In the genomic region with DNA sequence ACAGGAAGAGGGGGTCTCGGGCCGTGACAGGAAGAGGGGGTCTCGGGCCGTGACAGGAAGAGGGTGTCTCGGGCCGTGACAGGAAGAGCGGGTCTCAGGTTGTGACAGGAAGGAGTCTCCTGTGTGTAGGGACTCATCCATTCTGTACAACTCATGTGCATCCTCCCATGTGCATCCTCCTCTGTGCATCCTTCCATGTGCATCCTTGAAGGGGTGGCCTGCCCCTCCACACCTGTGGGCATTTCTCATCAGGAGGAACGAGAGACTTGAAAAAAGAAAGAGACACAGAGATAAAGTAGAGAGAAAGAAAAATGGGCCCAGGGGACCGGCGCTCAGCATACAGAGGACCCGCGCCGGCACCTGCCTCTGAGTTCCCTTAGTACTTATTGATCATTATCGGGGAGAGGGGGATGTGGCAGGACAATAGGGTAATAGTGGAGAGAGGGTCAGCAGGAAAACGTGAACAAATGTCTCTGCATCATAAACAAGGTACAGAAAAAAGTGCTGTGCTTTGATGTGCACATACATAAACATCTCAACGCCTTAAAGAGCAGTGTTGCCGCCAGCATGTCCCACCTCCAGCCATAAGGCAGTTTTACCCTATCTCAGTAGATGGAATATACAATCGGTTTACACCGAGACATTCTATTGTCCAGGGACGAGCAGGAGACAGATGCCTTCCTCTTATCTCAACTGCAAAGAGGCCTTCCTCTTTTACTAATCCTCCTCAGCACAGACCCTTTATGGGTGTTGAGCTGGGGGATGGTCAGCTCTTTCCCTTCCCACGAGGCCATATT, we compare ENCODE assay signal across 8 cellular contexts. TPM values are rescaled to one million over a fixed set of nuclear protein-coding genes. Genes with fewer than 3 reads are reported as not detected.
DNase-seq lines count a peak whose midpoint lies in the region; ATAC-seq and TF ChIP-seq lines count a peak whose summit lies in the region.
"Not testable (repeated sequence)": the region's sequence is repeated elsewhere in the genome, so short reads cannot be mapped to it uniquely, and the experiment has no call there.

No MANE protein-coding gene starts in this region.

- H3K27me3 Mint-ChIP-seq in CD14-positive monocyte (ENCODE audit: low read depth in 3 of 3); T-helper 2 cell treated with Interferon-gamma antibody and Interleukin-4, amounts not matched to agents 5 μg/mL and 100 μg/mL, for 36 hours (ENCODE audit: low read depth); endodermal cell (ENCODE audit: insufficient read depth): not testable (repeated sequence)
- H3K27me3 Mint-ChIP-seq in nephron progenitor cell (ENCODE audit: low read depth, poor library complexity): peaks cover 11% of the 10 kb centered on the region

- H3K9me3 Mint-ChIP-seq in CD14-positive monocyte; T-helper 2 cell treated with Interferon-gamma antibody and Interleukin-4, amounts not matched to agents 5 μg/mL and 100 μg/mL, for 36 hours: not testable (repeated sequence)
- peaks cover 8 to 12% of the 10 kb centered on the region in 2 donors for H3K9me3 Mint-ChIP-seq in activated naive CD4-positive, alpha-beta T cell treated with anti-CD3 and anti-CD28 coated beads, Interleukin-2, amount 50 U/mL, for 72 hours
- H3K9me3 Mint-ChIP-seq in endodermal cell: peaks cover 16% of the 10 kb centered on the region
- H3K9me3 Mint-ChIP-seq in nephron progenitor cell: peaks cover 22% of the 10 kb centered on the region

- not testable (repeated sequence) for ATAC-seq in activated naive CD4-positive, alpha-beta T cell treated with anti-CD3 and anti-CD28 coated beads, Interleukin-2, amount 50 U/mL, for 72 hours; upper lobe of right lung

- not testable (repeated sequence) for TF ChIP-seq CTCF in CD14-positive monocyte (IDR thresholded peaks at IDR 0.05); endodermal cell (conservative IDR thresholded peaks at IDR 0.05); nephron progenitor cell (IDR thresholded peaks at IDR 0.05); upper lobe of right lung (IDR thresholded peaks at IDR 0.05)

- not testable (repeated sequence) for H3K36me3 ChIP-seq in endodermal cell (ENCODE audit: control insufficient read depth, insufficient read depth, low read length); upper lobe of right lung

- H3K4me1 ChIP-seq in endodermal cell (ENCODE audit: control insufficient read depth, insufficient read depth, low read length); upper lobe of right lung: not testable (repeated sequence)

- DNase-seq in CD14-positive monocyte (ENCODE audit: low spot score); Jurkat, Clone E6-1 (ENCODE audit: low read depth, low spot score); T-helper 2 cell treated with Interferon-gamma antibody and Interleukin-4, amounts not matched to agents 5 μg/mL and 100 μg/mL, for 36 hours (ENCODE audit: low spot score); activated naive CD4-positive, alpha-beta T cell treated with anti-CD3 and anti-CD28 coated beads, Interleukin-2, amount 50 U/mL, for 72 hours (ENCODE audit: low spot score in 2 of 2); nephron progenitor cell: not testable (repeated sequence)
- peak; percentile 58 for DNase-seq in activated CD8-positive, alpha-beta memory T cell treated with anti-CD3 and anti-CD28 coated beads, Interleukin-2, amount 50 U/mL, for 48 hours
- DNase-seq in endodermal cell (peak; percentile 23), upper lobe of right lung (peak; percentile 37)

- H3K36me3 Mint-ChIP-seq in CD14-positive monocyte; T-helper 2 cell treated with Interferon-gamma antibody and Interleukin-4, amounts not matched to agents 5 μg/mL and 100 μg/mL, for 36 hours (ENCODE audit: low read depth); endodermal cell (ENCODE audit: low read depth); nephron progenitor cell (ENCODE audit: low read depth): not testable (repeated sequence)
- H3K36me3 Mint-ChIP-seq in activated naive CD4-positive, alpha-beta T cell treated with anti-CD3 and anti-CD28 coated beads, Interleukin-2, amount 50 U/mL, for 72 hours: peaks cover 0 to 13% of the 10 kb centered on the region in 2 donors

- H3K9me3 ChIP-seq in endodermal cell (ENCODE audit: control insufficient read depth, low read length): peaks cover 14% of the 10 kb centered on the region
- H3K9me3 ChIP-seq in upper lobe of right lung: not testable (repeated sequence)

- not testable (repeated sequence) for H3K4me1 Mint-ChIP-seq in CD14-positive monocyte; T-helper 2 cell treated with Interferon-gamma antibody and Interleukin-4, amounts not matched to agents 5 μg/mL and 100 μg/mL, for 36 hours (ENCODE audit: low read depth); nephron progenitor cell
- H3K4me1 Mint-ChIP-seq in endodermal cell: peaks cover 15% of the 10 kb centered on the region

- H3K9ac ChIP-seq in endodermal cell (ENCODE audit: extremely low read depth, low read length, poor library complexity, severe bottlenecking): not testable (repeated sequence)

- WGBS in endodermal cell (ENCODE audit: insufficient coverage in 1 of 2, insufficient read length in 1 of 2), 2 experiments: 78 to 90% methylated on average over 9 to 15 of the region's 21 CpGs

- H3K27ac ChIP-seq in endodermal cell (ENCODE audit: low read depth, low read length); upper lobe of right lung: not testable (repeated sequence)

- peak overlapping the region; percentile 57 to 89 for H3K4me3 Mint-ChIP-seq in CD14-positive monocyte
- not testable (repeated sequence) for H3K4me3 Mint-ChIP-seq in T-helper 2 cell treated with Interferon-gamma antibody and Interleukin-4, amounts not matched to agents 5 μg/mL and 100 μg/mL, for 36 hours; endodermal cell; nephron progenitor cell

- peak overlapping the region; percentile 22 for H3K4me3 ChIP-seq in Jurkat, Clone E6-1 (ENCODE audit: low read length)
- H3K4me3 ChIP-seq in endodermal cell (ENCODE audit: low read length); upper lobe of right lung: not testable (repeated sequence)

- H3K27ac Mint-ChIP-seq in CD14-positive monocyte (peak overlapping the region in 6 of 7 donors; percentile 62 to 83 (median 80)), nephron progenitor cell (peak overlapping the region; percentile 85)
- peak overlapping the region; percentile 86 for H3K27ac Mint-ChIP-seq in T-helper 2 cell treated with Interferon-gamma antibody and Interleukin-4, amounts not matched to agents 5 μg/mL and 100 μg/mL, for 36 hours
- peak overlapping the region; percentile 48 to 89 for H3K27ac Mint-ChIP-seq in activated naive CD4-positive, alpha-beta T cell treated with anti-CD3 and anti-CD28 coated beads, Interleukin-2, amount 50 U/mL, for 72 hours
- not testable (repeated sequence) for H3K27ac Mint-ChIP-seq in endodermal cell

- not testable (repeated sequence) for H3K27me3 ChIP-seq in endodermal cell (ENCODE audit: control insufficient read depth, insufficient read depth, low read length, poor library complexity, severe bottlenecking); upper lobe of right lung

- intact Hi-C loops in CD14-positive monocyte (cut with micrococcal nuclease); upper lobe of right lung (cut with DNase I): not testable (repeated sequence)

RNA-seq across cellular contexts. Expression of gene PLCXD1, which starts 30.0 kb away (rescaled TPM):
- polyA plus RNA-seq in CD14-positive monocyte: 1 to 10 TPM; 2.9 to 6.7 TPM
- 29.2 TPM for polyA plus RNA-seq in Jurkat, Clone E6-1 (2012; ENCODE audit: insufficient read depth, insufficient read length)
- total RNA-seq in activated naive CD4-positive, alpha-beta T cell treated with anti-CD3 and anti-CD28 coated beads, Interleukin-2, amount 50 U/mL, for 72 hours: 100 to 1,000 TPM in 1 of 2 donors, 10 to 100 TPM in 1; 61.4 to 118 TPM
- 10 to 100 TPM; 70.3 to 96.9 TPM for total RNA-seq in endodermal cell
- polyA plus RNA-seq in endodermal cell (2013, experiment 1 of 2): 63.9 TPM
- 64.7 TPM for polyA plus RNA-seq in endodermal cell (2013, experiment 2 of 2)
- total RNA-seq in upper lobe of right lung: 34.4 TPM
